ENCODE assay signal across 1 cellular context in genomic region chr7:128770238-128770637, GRCh38.
TF ChIP-seq lines count a peak whose summit lies in the region.

No MANE protein-coding gene starts in this region.

TF ChIP-seq in IMR-90, 13 proteins besides CTCF, POLR2A, EP300 and RAD21 (continued from another document):
- no peak for TF ChIP-seq USF2 (IDR thresholded peaks at IDR 0.05; ENCODE audit: low read depth, low read length)
TF ChIP-seq in IMR-90: peak in this region for 0.
